In genomic region chr10:119459681-119460340, GRCh38 we compare ENCODE assay signal across 32 cellular contexts.
"Had no signal": no experiment of that assay in that cellular context is flagged by ENCODE, and none has a peak within 500 bp of the region (broad histone marks: within the 10 kb centered on the region; RNA-seq: fewer than 3 reads in every experiment).

No MANE protein-coding gene starts in this region.

- H3K27ac ChIP-seq: body of pancreas, breast epithelium, VCaP had no signal

- H3K4me3 Mint-ChIP-seq: activated B cell treated with CpG ODN at 0.5 μM for 24 hours; activated CD4-positive, alpha-beta memory T cell treated with anti-CD3 and anti-CD28 coated beads, Interleukin-2, amount 10 ng/mL, durations not matched to agents 7 days and 5 days; activated CD8-positive, alpha-beta memory T cell treated with anti-CD3 and anti-CD28 coated beads, Interleukin-2, amount 10 ng/mL, durations not matched to agents 7 days and 5 days; activated naive CD4-positive, alpha-beta T cell treated with anti-CD3 and anti-CD28 coated beads, Interleukin-2, amount 50 U/mL, for 24 hours; activated naive CD8-positive, alpha-beta T cell treated with anti-CD3 and anti-CD28 coated beads, Interleukin-2, amount 10 ng/mL, durations not matched to agents 7 days and 5 days; IgD-negative memory B cell; T-cell had no signal

- H3K9me3 ChIP-seq: body of pancreas, breast epithelium had no signal

- H3K27ac Mint-ChIP-seq: activated CD4-positive, alpha-beta memory T cell treated with anti-CD3 and anti-CD28 coated beads, Interleukin-2, amount 10 ng/mL, durations not matched to agents 7 days and 5 days; activated CD8-positive, alpha-beta memory T cell treated with anti-CD3 and anti-CD28 coated beads, Interleukin-2, amount 10 ng/mL, durations not matched to agents 7 days and 5 days; activated naive CD4-positive, alpha-beta T cell treated with anti-CD3 and anti-CD28 coated beads, Interleukin-2, amount 50 U/mL, for 24 hours; activated T-helper 2 cell treated with anti-CD3 and anti-CD28 coated beads, Interferon-gamma antibody, Interleukin-2, Interleukin-4, amounts not matched to agents 10 μg/mL and 5 μg/mL and 100 μg/mL, durations not matched to agents 14 hours and 24 hours and 36 hours; IgD-negative memory B cell had no signal

- H3K36me3 ChIP-seq: breast epithelium had no signal

- ATAC-seq: activated CD8-positive, alpha-beta memory T cell treated with anti-CD3 and anti-CD28 coated beads, Interleukin-2, amount 10 ng/mL, durations not matched to agents 7 days and 5 days; body of pancreas; SK-N-SH treated with all-trans-retinoic acid at 6 μM for 48 hours; T-cell had no signal

- H3K4me1 Mint-ChIP-seq: activated naive CD4-positive, alpha-beta T cell treated with anti-CD3 and anti-CD28 coated beads, Interleukin-2, amount 50 U/mL, for 24 hours; activated naive CD8-positive, alpha-beta T cell treated with anti-CD3 and anti-CD28 coated beads, Interleukin-2, amount 10 ng/mL, durations not matched to agents 7 days and 5 days had no signal

- H3K9me3 Mint-ChIP-seq: activated B cell treated with CpG ODN at 0.5 μM for 24 hours; activated naive CD4-positive, alpha-beta T cell treated with anti-CD3 and anti-CD28 coated beads, Interleukin-2, amount 50 U/mL, for 24 hours; IgD-negative memory B cell had no signal

- H3K27me3 Mint-ChIP-seq: activated B cell treated with CpG ODN at 0.5 μM for 24 hours; activated naive CD4-positive, alpha-beta T cell treated with anti-CD3 and anti-CD28 coated beads, Interleukin-2, amount 50 U/mL, for 24 hours had no signal

- H3K36me3 Mint-ChIP-seq: IgD-negative memory B cell had no signal

- H3K4me1 ChIP-seq: body of pancreas, breast epithelium had no signal

- H3K4me3 ChIP-seq: body of pancreas, breast epithelium had no signal

- FAIRE-seq: astrocyte had no signal

- DNase-seq: activated B cell treated with CpG ODN at 0.5 μM for 24 hours; activated CD4-positive, alpha-beta memory T cell treated with anti-CD3 and anti-CD28 coated beads, Interleukin-2, amount 10 ng/mL, durations not matched to agents 7 days and 5 days; activated CD4-positive, alpha-beta T cell treated with anti-CD3 and anti-CD28 coated beads for 48 hours; activated CD4-positive, CD25-positive, alpha-beta regulatory T cell treated with anti-CD3 and anti-CD28 coated beads, Interleukin-2, amount 50 U/mL, for 72 hours; activated CD8-positive, alpha-beta memory T cell treated with anti-CD3 and anti-CD28 coated beads for 24 hours; activated CD8-positive, alpha-beta memory T cell treated with anti-CD3 and anti-CD28 coated beads, Interleukin-2, amount 10 ng/mL, durations not matched to agents 7 days and 5 days; activated CD8-positive, alpha-beta memory T cell treated with anti-CD3 and anti-CD28 coated beads, Interleukin-2, amount 50 U/mL, for 48 hours; activated gamma-delta T cell; activated naive CD4-positive, alpha-beta T cell treated with Interleukin-2 at 50 U/mL for 16 hours; activated naive CD8-positive, alpha-beta T cell treated with anti-CD3 and anti-CD28 coated beads, Interleukin-2, amount 10 ng/mL, durations not matched to agents 7 days and 5 days; activated T-cell treated with anti-CD3 and anti-CD28 coated beads, Interleukin-2, amount 50 U/mL, for 48 hours; body of pancreas; Karpas-422; KBM-7; NCI-H1048; NCI-H1105 treated with DMSO at 0.1 percent for 48 hours; NCI-H1436; NCI-H1694; NCI-H2029; NCI-H345; NCI-H524 treated with DMSO at 0.1 percent for 48 hours; SIG-M5; T-cell; T-helper 2 cell; T-helper 9 cell had no signal
